8 cellular contexts compared by ENCODE assay signal in genomic region chr16:81616321-81617020, GRCh38.
DNase-seq lines count a peak whose midpoint lies in the region; ATAC-seq and TF ChIP-seq lines count a peak whose summit lies in the region.

No MANE protein-coding gene starts in this region.

- H3K9me3 ChIP-seq in psoas muscle, result no peaks in the 10 kb centered on the region

- no peaks in the 10 kb centered on the region for H3K36me3 ChIP-seq in psoas muscle (ENCODE audit: insufficient read depth in 1 of 2, low read depth in 1 of 2)

- intact Hi-C loops in psoas muscle (cut with DNase I), result loop anchor here in 1 of 2 donors (10.0 kb wide), 1 partner anchor 212 kb away; no protein-coding TSS in a partner anchor

- H3K27me3 ChIP-seq in psoas muscle (ENCODE audit: insufficient read depth in 3 of 3, low read length in 2 of 3), result peaks cover 0 to 9% (median 0%) of the 10 kb centered on the region in 3 donors

- WGBS in psoas muscle, 3 donors, result 69 to 78% (median 71%) methylated on average over 17 of the region's 17 CpGs

- no peak overlapping the region for H3K4me3 ChIP-seq in psoas muscle

- no peak for TF ChIP-seq CTCF in psoas muscle (IDR thresholded peaks at IDR 0.05)

- DNase-seq in CD1c-positive myeloid dendritic cell (ENCODE audit: extremely low spot score) (peak; percentile 14), LHCN-M2 (ENCODE audit: low read depth) (peak; percentile 27), fibroblast of the conjunctiva (ENCODE audit: low read depth) (peak; percentile 33), psoas muscle (peak; percentile 72 to 82), NCI-H146 treated with DMSO at 0.1 percent for 48 hours (lab: John Stamatoyannopoulos, UW; ENCODE audit: unreplicated experiment) (no peak), GDM1 (lab: John Stamatoyannopoulos, UW) (no peak)
- peak; percentile 72 for DNase-seq in activated T-cell treated with anti-CD3 and anti-CD28 coated beads, Interleukin-2, amount 50 U/mL, for 1 hour

- no peak overlapping the region for H3K27ac ChIP-seq in psoas muscle

- peak; percentile 85 for ATAC-seq in GM21447 (IDR thresholded peaks at IDR 0.05; ENCODE audit: unreplicated experiment)
- ATAC-seq in psoas muscle, result peak in 2 of 4 donors; percentile 50 to 56

- peaks cover 11% of the 10 kb centered on the region for H3K4me1 ChIP-seq in psoas muscle

Comparison
In these comparisons a context has a peak if more than half of its experiments do, and no peak if none do; other contexts are left out.
1. DNase-seq: peak in CD1c-positive myeloid dendritic cell (single experiment), LHCN-M2 (single experiment), activated T-cell treated with anti-CD3 and anti-CD28 coated beads, Interleukin-2, amount 50 U/mL, for 1 hour (single experiment), fibroblast of the conjunctiva (single experiment) and psoas muscle (2 of 2); none in NCI-H146 treated with DMSO at 0.1 percent for 48 hours (single experiment) and GDM1 (single experiment).